8 cellular contexts compared by ENCODE assay signal in the genomic region with DNA sequence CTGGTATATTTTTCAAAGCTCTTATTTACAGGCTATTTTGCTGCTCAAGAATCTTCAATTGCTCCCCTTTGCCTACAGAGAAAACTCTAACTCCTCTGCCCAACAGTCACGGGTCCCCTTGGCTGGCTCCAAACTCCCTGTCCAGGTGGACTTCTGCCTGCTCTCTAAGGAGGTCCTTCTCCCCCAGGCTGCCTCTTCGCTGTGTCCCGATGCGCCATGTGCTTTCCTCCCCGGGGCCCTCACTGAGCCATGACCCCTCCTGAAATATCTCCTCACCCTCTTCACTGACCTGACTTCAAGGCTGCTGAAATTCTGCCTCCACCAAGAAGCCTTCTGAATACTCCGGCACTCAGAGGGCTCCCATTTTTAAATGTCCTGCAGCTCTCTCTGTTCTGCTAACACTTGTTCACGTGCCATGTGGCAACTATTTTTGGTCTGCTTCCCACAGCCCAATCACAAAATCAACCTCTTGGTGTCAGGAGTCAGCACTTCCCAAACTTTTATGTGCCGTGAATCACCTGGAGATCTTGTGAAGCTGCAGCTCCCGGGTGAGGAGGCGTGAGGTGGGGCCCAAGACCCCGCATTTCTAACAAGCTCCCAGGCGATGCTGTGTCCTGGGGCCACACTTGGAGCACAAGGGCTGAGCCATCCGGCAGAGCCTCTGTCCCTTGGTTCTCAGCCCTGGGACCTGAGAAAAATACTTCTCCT.
"Had no signal": no experiment of that assay in that cellular context is flagged by ENCODE, and none has a peak within 500 bp of the region (broad histone marks: within the 10 kb centered on the region; RNA-seq: fewer than 3 reads in every experiment).

No MANE protein-coding gene starts in this region.

- H3K27ac ChIP-seq: SK-N-MC, tibial nerve had no signal

- H3K36me3 Mint-ChIP-seq: activated CD4-positive, alpha-beta memory T cell treated with anti-CD3 and anti-CD28 coated beads for 36 hours; activated naive CD4-positive, alpha-beta T cell treated with anti-CD3 and anti-CD28 coated beads, Interleukin-2, amount 50 U/mL, for 72 hours; brain; stimulated activated effector memory CD8-positive, alpha-beta T cell treated with anti-CD3 and anti-CD28 coated beads, Interleukin-12 subunit alpha, Interleukin-12 subunit beta, amount 100 ng/mL, for 72 hours had no signal

- H3K4me3 Mint-ChIP-seq: activated CD4-positive, alpha-beta memory T cell treated with anti-CD3 and anti-CD28 coated beads for 36 hours; brain; neural crest cell; stimulated activated effector memory CD8-positive, alpha-beta T cell treated with anti-CD3 and anti-CD28 coated beads, Interleukin-12 subunit alpha, Interleukin-12 subunit beta, amount 100 ng/mL, for 72 hours had no signal

- H3K4me3 ChIP-seq: lung, SK-N-MC, tibial nerve had no signal

- H3K9me3 Mint-ChIP-seq: activated CD4-positive, alpha-beta memory T cell treated with anti-CD3 and anti-CD28 coated beads for 36 hours; activated naive CD4-positive, alpha-beta T cell treated with anti-CD3 and anti-CD28 coated beads, Interleukin-2, amount 50 U/mL, for 72 hours; stimulated activated effector memory CD8-positive, alpha-beta T cell treated with anti-CD3 and anti-CD28 coated beads, Interleukin-12 subunit alpha, Interleukin-12 subunit beta, amount 100 ng/mL, for 72 hours had no signal

- H3K27ac Mint-ChIP-seq: activated CD4-positive, alpha-beta memory T cell treated with anti-CD3 and anti-CD28 coated beads for 36 hours; activated naive CD4-positive, alpha-beta T cell treated with anti-CD3 and anti-CD28 coated beads, Interleukin-2, amount 50 U/mL, for 72 hours; stimulated activated effector memory CD8-positive, alpha-beta T cell treated with anti-CD3 and anti-CD28 coated beads, Interleukin-12 subunit alpha, Interleukin-12 subunit beta, amount 100 ng/mL, for 72 hours had no signal

- H3K36me3 ChIP-seq: tibial nerve had no signal

- H3K4me1 Mint-ChIP-seq: stimulated activated effector memory CD8-positive, alpha-beta T cell treated with anti-CD3 and anti-CD28 coated beads, Interleukin-12 subunit alpha, Interleukin-12 subunit beta, amount 100 ng/mL, for 72 hours had no signal
